8 cellular contexts compared by ENCODE assay signal in genomic region chr16:715448-716249, GRCh38. TPM values are rescaled to one million over a fixed set of nuclear protein-coding genes. Genes with fewer than 3 reads are reported as not detected.
DNase-seq lines count a peak whose midpoint lies in the region; ATAC-seq and TF ChIP-seq lines count a peak whose summit lies in the region.

No MANE protein-coding gene starts in this region.

- peak overlapping the region; percentile 45 for H2AFZ ChIP-seq in hepatocyte

- H3K27me3 ChIP-seq in hepatocyte = peaks cover 23% of the 10 kb centered on the region

- H4K20me1 ChIP-seq in hepatocyte (ENCODE audit: insufficient read depth, poor library complexity, severe bottlenecking) = peaks cover 4% of the 10 kb centered on the region

- H3K9me2 ChIP-seq in hepatocyte (replicated peaks; ENCODE audit: insufficient read depth) = no peaks in the 10 kb centered on the region

- peak overlapping the region; percentile 97 for H3K4me2 ChIP-seq in hepatocyte

- H3K79me2 ChIP-seq in hepatocyte = no peaks in the 10 kb centered on the region

- WGBS in hepatocyte (ENCODE audit: low lambda C conversion rate, missing lambda C conversion rate) = 8% methylated on average over 46 of the region's 79 CpGs

- H3K27ac ChIP-seq in hepatocyte (no peak overlapping the region), skin epidermis (peak overlapping the region in 2 of 21 experiments; percentile 2 to 53)

- ATAC-seq in HG02678 (IDR thresholded peaks at IDR 0.05; ENCODE audit: unreplicated experiment) = peak; percentile 15

- H3K4me3 ChIP-seq in hepatocyte = no peak overlapping the region
- H3K4me3 ChIP-seq in skin epidermis = peak overlapping the region; percentile 47 to 53 (median 48)

- no peaks in the 10 kb centered on the region for H3K9me3 ChIP-seq in hepatocyte (ENCODE audit: low read depth)

- no peaks in the 10 kb centered on the region for H3K36me3 ChIP-seq in hepatocyte (replicated peaks; ENCODE audit: insufficient read depth, low read depth)

- TF ChIP-seq CTCF in hepatocyte (IDR thresholded peaks at IDR 0.05; ENCODE audit: poor library complexity) = no peak

- DNase-seq in NCI-H146 (lab: John Stamatoyannopoulos, UW) (peak; percentile 47), NCI-H146 treated with DMSO at 0.1 percent for 48 hours (lab: John Stamatoyannopoulos, UW; ENCODE audit: unreplicated experiment) (no peak), hepatocyte (ENCODE audit: low spot score) (peak; percentile 57), NCI-H526 treated with DMSO at 0.1 percent for 48 hours (lab: John Stamatoyannopoulos, UW) (no peak), cortex of kidney (lab: John Stamatoyannopoulos, UW) (no peak)
- peak; percentile 44 for DNase-seq in activated CD4-positive, CD25-positive, alpha-beta regulatory T cell treated with anti-CD3 and anti-CD28 coated beads, Interleukin-2, amount 50 U/mL, for 72 hours

- H3K4me1 ChIP-seq in hepatocyte (ENCODE audit: insufficient read depth) = peaks cover 19% of the 10 kb centered on the region

RNA-seq across cellular contexts. Expression of gene METRN, which starts 0.7 kb away (rescaled TPM):
- total RNA-seq in hepatocyte = 8.3 and 22.7 TPM in 2 replicates
- 68.1 and 80.4 TPM in 2 replicates for polyA plus RNA-seq in hepatocyte

RNA-seq across cellular contexts. Expression of gene ANTKMT, which starts 5.3 kb away (rescaled TPM):
- 32.0 and 38.8 TPM in 2 replicates for total RNA-seq in hepatocyte
- 81.0 and 81.8 TPM in 2 replicates for polyA plus RNA-seq in hepatocyte

RNA-seq across cellular contexts. Expression of gene FBXL16, which starts 10.0 kb away (rescaled TPM):
- 0.07 and 0.28 TPM in 2 replicates for total RNA-seq in hepatocyte
- 0.28 and 0.38 TPM in 2 replicates for polyA plus RNA-seq in hepatocyte

RNA-seq across cellular contexts. Expression of gene CCDC78, which starts 10.6 kb away (rescaled TPM):
- 2.2 and 3.4 TPM in 2 replicates for total RNA-seq in hepatocyte
- 5.8 and 6.8 TPM in 2 replicates for polyA plus RNA-seq in hepatocyte

RNA-seq across cellular contexts. Expression of gene HAGHL, which starts 11.3 kb away (rescaled TPM):
- 14.5 and 15.5 TPM in 2 replicates for total RNA-seq in hepatocyte
- polyA plus RNA-seq in hepatocyte = 31.5 and 32.3 TPM in 2 replicates

Comparison
In these comparisons a context has a peak if more than half of its experiments do, and no peak if none do; other contexts are left out.
1. DNase-seq: peak in NCI-H146 (single experiment), activated CD4-positive, CD25-positive, alpha-beta regulatory T cell treated with anti-CD3 and anti-CD28 coated beads, Interleukin-2, amount 50 U/mL, for 72 hours (single experiment) and hepatocyte (single experiment); none in NCI-H146 treated with DMSO at 0.1 percent for 48 hours (single experiment), NCI-H526 treated with DMSO at 0.1 percent for 48 hours (single experiment) and cortex of kidney (single experiment).